ENCODE assay signal across 10 cellular contexts in the genomic region with DNA sequence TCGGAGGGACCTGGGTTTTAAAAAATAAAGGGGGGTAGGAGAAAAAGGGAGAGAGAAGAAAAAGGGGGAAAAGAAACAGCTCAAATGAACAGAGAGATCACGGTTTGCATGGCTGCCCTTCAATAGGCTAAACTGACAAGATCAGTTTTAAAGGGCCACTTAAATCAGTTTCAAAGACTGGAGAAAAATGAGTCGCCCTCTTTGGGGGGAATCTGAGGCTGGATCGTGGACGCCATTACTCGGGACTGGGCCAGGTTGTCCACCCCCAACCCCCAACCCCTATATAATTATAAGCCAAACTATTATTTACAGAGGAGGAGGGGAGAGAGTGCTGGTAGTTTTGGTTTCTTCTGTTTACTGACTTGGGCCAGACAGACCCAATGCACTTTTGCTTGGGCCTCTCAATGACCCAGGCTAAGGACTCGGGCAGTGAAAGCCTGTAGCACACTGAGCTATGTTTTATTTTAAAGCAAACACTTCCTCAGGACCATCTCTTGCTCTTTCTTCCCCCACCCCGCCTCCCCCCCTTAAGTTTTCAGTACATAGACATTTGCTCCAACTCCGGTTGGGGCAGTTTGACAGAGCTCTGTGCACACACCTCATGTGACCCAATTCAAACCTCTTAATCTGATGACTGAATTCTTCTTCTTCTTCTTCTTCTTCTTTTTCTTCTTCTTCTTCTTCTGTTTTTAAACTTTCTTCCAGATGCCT. TPM values are rescaled to one million over a fixed set of nuclear protein-coding genes. Genes with fewer than 3 reads are reported as not detected.
DNase-seq lines count a peak whose midpoint lies in the region; ATAC-seq and TF ChIP-seq lines count a peak whose summit lies in the region.
"Had no signal": no experiment of that assay in that cellular context is flagged by ENCODE, and none has a peak within 500 bp of the region (broad histone marks: within the 10 kb centered on the region; RNA-seq: fewer than 3 reads in every experiment).

No MANE protein-coding gene starts in this region.

- ATAC-seq in heart right ventricle (no peak), left cardiac atrium (no peak), GM18502 (IDR thresholded peaks at IDR 0.05; ENCODE audit: poor library complexity, unreplicated experiment) (no peak)

- no peak for TF ChIP-seq CTCF in heart right ventricle (IDR thresholded peaks at IDR 0.05)
- TF ChIP-seq CTCF in vagina (IDR thresholded peaks at IDR 0.05): no peak

- DNase-seq in heart right ventricle: no peak
- no peak for DNase-seq in left cardiac atrium
- peak; percentile 48 for DNase-seq in dermis blood vessel endothelial cell
- peak; percentile 31 for DNase-seq in mucosa of gallbladder (ENCODE audit: low spot score)
- no peak for DNase-seq in vagina (ENCODE audit: extremely low spot score in 2 of 2)
- no peak for DNase-seq in activated CD4-positive, alpha-beta T cell treated with anti-CD3 and anti-CD28 coated beads for 4 hours
- DNase-seq in DMS 273 (lab: John Stamatoyannopoulos, UW; ENCODE audit: unreplicated experiment): no peak
- DNase-seq: Calu3, NCI-H446 treated with DMSO at 0.1 percent for 48 hours had no signal

- H3K27me3 ChIP-seq in heart right ventricle (peaks cover 0 to 97% (median 21%) of the 10 kb centered on the region in 7 donors), vagina (no peaks in the 10 kb centered on the region)

- 5 to 14% methylated on average over 9 of the region's 9 CpGs for WGBS in heart right ventricle, 2 donors

- H3K9me3 ChIP-seq in heart right ventricle (no peaks in the 10 kb centered on the region), vagina (no peaks in the 10 kb centered on the region)

- H3K27ac ChIP-seq in heart right ventricle: peak overlapping the region; percentile 77 to 96 (median 90)
- peak overlapping the region; percentile 99 for H3K27ac ChIP-seq in vagina

- H3K4me3 ChIP-seq in heart right ventricle (peak overlapping the region; percentile 61 to 87 (median 76)), vagina (peak overlapping the region; percentile 67 to 85)

- no peak for TF ChIP-seq POLR2A in vagina (IDR thresholded peaks at IDR 0.05)

- H3K36me3 ChIP-seq in heart right ventricle: peaks cover 0 to 41% (median 7%) of the 10 kb centered on the region in 9 donors
- H3K36me3 ChIP-seq in vagina: peaks cover 0 to 22% of the 10 kb centered on the region in 2 donors

- peaks cover 0 to 31% (median 12%) of the 10 kb centered on the region in 9 donors for H3K4me1 ChIP-seq in heart right ventricle
- peaks cover 4% of the 10 kb centered on the region for H3K4me1 ChIP-seq in vagina

- intact Hi-C loops in heart right ventricle (cut with DNase I) (loop anchor here in 4 of 10 donors (10.0 kb wide), 5 partner anchors 282 to 1922 kb away; no protein-coding TSS in a partner anchor), left cardiac atrium (cut with DNase I) (no loop called here), vagina (cut with DNase I) (loop anchor here (5.0 to 10.0 kb wide), 2 partner anchors 892 to 1009 kb away; no protein-coding TSS in a partner anchor)

RNA-seq across cellular contexts. Expression of gene NR2F2, which starts 6.3 kb away (rescaled TPM):
- 10 to 100 TPM in 8 of 10 donors, 1 to 10 TPM in 2; 8.2 to 31.7 (median 14.3) TPM for total RNA-seq in heart right ventricle
- polyA plus RNA-seq in heart right ventricle: 10 to 100 TPM; 21.1 to 22.9 TPM
- total RNA-seq in left cardiac atrium: 10 to 100 TPM; 41.2 to 43.5 TPM
- total RNA-seq in dermis blood vessel endothelial cell: 14.0 and 36.6 TPM in 2 replicates
- total RNA-seq in mucosa of gallbladder: 288 TPM
- total RNA-seq in vagina: 39.8 TPM

Comparison
In these comparisons a context has a peak if more than half of its experiments do, and no peak if none do; other contexts are left out.
1. DNase-seq: peak in dermis blood vessel endothelial cell (single experiment) and mucosa of gallbladder (single experiment); none in heart right ventricle (0 of 2), left cardiac atrium (single experiment), vagina (0 of 2), activated CD4-positive, alpha-beta T cell treated with anti-CD3 and anti-CD28 coated beads for 4 hours (0 of 2) and DMS 273 (single experiment).